ENCODE assay signal across 30 cellular contexts in the genomic region with DNA sequence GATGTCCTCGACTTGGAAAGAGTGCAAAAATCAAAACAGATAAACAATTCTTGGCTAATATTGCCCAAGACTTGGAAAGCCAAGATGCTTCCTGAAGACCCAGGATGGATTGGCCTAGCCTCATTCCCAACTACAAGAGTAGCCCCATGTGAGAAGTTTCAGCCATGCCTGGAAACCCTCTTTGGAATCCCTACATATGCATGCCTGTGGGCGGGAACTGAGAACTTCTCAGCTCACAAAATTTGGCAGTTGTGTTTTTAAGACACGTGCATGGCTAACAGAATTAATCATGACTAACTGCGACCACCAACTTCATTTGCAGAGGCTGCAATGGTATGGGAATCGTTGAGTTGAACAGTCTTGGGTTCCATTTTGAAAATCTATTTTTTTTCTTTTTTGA.
"Had no signal": no experiment of that assay in that cellular context is flagged by ENCODE, and none has a peak within 500 bp of the region (broad histone marks: within the 10 kb centered on the region; RNA-seq: fewer than 3 reads in every experiment).

No MANE protein-coding gene starts in this region.

- H3K27me3 ChIP-seq: ascending aorta, breast epithelium, cardiac muscle cell, colonic mucosa, esophagus squamous epithelium, gastroesophageal sphincter had no signal

- FAIRE-seq: endothelial cell of umbilical vein, TTC549 had no signal

- H3K27ac ChIP-seq: ascending aorta, breast epithelium, cardiac muscle cell, colonic mucosa, epithelial cell of prostate, esophagus squamous epithelium, gastroesophageal sphincter, heart right ventricle, VCaP had no signal

- H3K36me3 Mint-ChIP-seq: activated CD4-positive, alpha-beta memory T cell treated with anti-CD3 and anti-CD28 coated beads for 36 hours; activated naive CD4-positive, alpha-beta T cell treated with anti-CD3 and anti-CD28 coated beads, Interleukin-2, amount 10 ng/mL, durations not matched to agents 7 days and 5 days; activated naive CD4-positive, alpha-beta T cell treated with anti-CD3 and anti-CD28 coated beads, Interleukin-2, amount 50 U/mL, for 72 hours; activated naive CD8-positive, alpha-beta T cell treated with anti-CD3 and anti-CD28 coated beads, Interleukin-2, amount 10 ng/mL, durations not matched to agents 7 days and 5 days; brain; WTC11 had no signal

- H3K4me1 ChIP-seq: ascending aorta, breast epithelium, colonic mucosa, esophagus squamous epithelium, gastroesophageal sphincter, heart right ventricle had no signal

- DNase-seq: activated CD4-positive, alpha-beta memory T cell treated with anti-CD3 and anti-CD28 coated beads for 36 hours; activated CD4-positive, alpha-beta T cell treated with anti-CD3 and anti-CD28 coated beads for 1 hour; activated CD4-positive, alpha-beta T cell treated with anti-CD3 and anti-CD28 coated beads for 4 hours; activated CD8-positive, alpha-beta memory T cell treated with anti-CD3 and anti-CD28 coated beads, Interleukin-2, amount 50 U/mL, for 48 hours; activated gamma-delta T cell; activated naive CD4-positive, alpha-beta T cell; activated naive CD4-positive, alpha-beta T cell treated with anti-CD3 and anti-CD28 coated beads, Interleukin-2, amount 10 ng/mL, durations not matched to agents 7 days and 5 days; activated naive CD8-positive, alpha-beta T cell treated with anti-CD3 and anti-CD28 coated beads, Interleukin-2, amount 10 ng/mL, durations not matched to agents 7 days and 5 days; activated T-cell treated with anti-CD3 and anti-CD28 coated beads for 4 hours; activated T-cell treated with anti-CD3 and anti-CD28 coated beads, Interleukin-2, amount 50 U/mL, for 24 hours; activated T-cell treated with anti-CD3 and anti-CD28 coated beads, Interleukin-2, amount 50 U/mL, for 72 hours; central memory CD4-positive, alpha-beta T cell; cerebellar nuclear complex; colonic mucosa; effector memory CD4-positive, alpha-beta T cell; esophagus squamous epithelium; foreskin melanocyte; heart right ventricle; T-helper 2 cell had no signal

- H3K27me3 Mint-ChIP-seq: activated CD4-positive, alpha-beta memory T cell treated with anti-CD3 and anti-CD28 coated beads for 36 hours; activated naive CD4-positive, alpha-beta T cell treated with anti-CD3 and anti-CD28 coated beads, Interleukin-2, amount 10 ng/mL, durations not matched to agents 7 days and 5 days; activated naive CD8-positive, alpha-beta T cell treated with anti-CD3 and anti-CD28 coated beads, Interleukin-2, amount 10 ng/mL, durations not matched to agents 7 days and 5 days; activated T-cell treated with anti-CD3 and anti-CD28 coated beads, Interleukin-2, amount 50 U/mL, for 24 hours had no signal

- ATAC-seq: activated naive CD4-positive, alpha-beta T cell treated with anti-CD3 and anti-CD28 coated beads, Interleukin-2, amount 50 U/mL, for 72 hours; activated T-cell treated with anti-CD3 and anti-CD28 coated beads, Interleukin-2, amount 50 U/mL, for 72 hours; gastroesophageal sphincter; heart right ventricle; WTC11 had no signal

- H3K27ac Mint-ChIP-seq: activated CD4-positive, alpha-beta memory T cell treated with anti-CD3 and anti-CD28 coated beads for 36 hours; activated naive CD4-positive, alpha-beta T cell treated with anti-CD3 and anti-CD28 coated beads, Interleukin-2, amount 10 ng/mL, durations not matched to agents 7 days and 5 days; activated naive CD4-positive, alpha-beta T cell treated with anti-CD3 and anti-CD28 coated beads, Interleukin-2, amount 50 U/mL, for 72 hours; activated naive CD8-positive, alpha-beta T cell treated with anti-CD3 and anti-CD28 coated beads, Interleukin-2, amount 10 ng/mL, durations not matched to agents 7 days and 5 days; activated T-cell treated with anti-CD3 and anti-CD28 coated beads, Interleukin-2, amount 50 U/mL, for 24 hours; activated T-cell treated with anti-CD3 and anti-CD28 coated beads, Interleukin-2, amount 50 U/mL, for 72 hours; brain; WTC11 had no signal

- H3K4me3 ChIP-seq: ascending aorta, breast epithelium, cardiac muscle cell, colonic mucosa, esophagus squamous epithelium, gastroesophageal sphincter, heart right ventricle had no signal

- H3K9me3 Mint-ChIP-seq: activated CD4-positive, alpha-beta memory T cell treated with anti-CD3 and anti-CD28 coated beads for 36 hours; activated naive CD8-positive, alpha-beta T cell treated with anti-CD3 and anti-CD28 coated beads, Interleukin-2, amount 10 ng/mL, durations not matched to agents 7 days and 5 days had no signal

- H3K4me3 Mint-ChIP-seq: activated CD4-positive, alpha-beta memory T cell treated with anti-CD3 and anti-CD28 coated beads for 36 hours; activated naive CD4-positive, alpha-beta T cell treated with anti-CD3 and anti-CD28 coated beads, Interleukin-2, amount 10 ng/mL, durations not matched to agents 7 days and 5 days; activated naive CD8-positive, alpha-beta T cell treated with anti-CD3 and anti-CD28 coated beads, Interleukin-2, amount 10 ng/mL, durations not matched to agents 7 days and 5 days; activated T-cell treated with anti-CD3 and anti-CD28 coated beads, Interleukin-2, amount 50 U/mL, for 24 hours; activated T-cell treated with anti-CD3 and anti-CD28 coated beads, Interleukin-2, amount 50 U/mL, for 72 hours; brain; WTC11 had no signal

- H3K4me1 Mint-ChIP-seq: activated naive CD4-positive, alpha-beta T cell treated with anti-CD3 and anti-CD28 coated beads, Interleukin-2, amount 10 ng/mL, durations not matched to agents 7 days and 5 days; activated naive CD8-positive, alpha-beta T cell treated with anti-CD3 and anti-CD28 coated beads, Interleukin-2, amount 10 ng/mL, durations not matched to agents 7 days and 5 days; brain had no signal

- H3K9me3 ChIP-seq: ascending aorta, breast epithelium, colonic mucosa, esophagus squamous epithelium had no signal

- H3K36me3 ChIP-seq: ascending aorta, breast epithelium, cardiac muscle cell, colonic mucosa, esophagus squamous epithelium, gastroesophageal sphincter, heart right ventricle had no signal
